27 cellular contexts compared by ENCODE assay signal in the genomic region with DNA sequence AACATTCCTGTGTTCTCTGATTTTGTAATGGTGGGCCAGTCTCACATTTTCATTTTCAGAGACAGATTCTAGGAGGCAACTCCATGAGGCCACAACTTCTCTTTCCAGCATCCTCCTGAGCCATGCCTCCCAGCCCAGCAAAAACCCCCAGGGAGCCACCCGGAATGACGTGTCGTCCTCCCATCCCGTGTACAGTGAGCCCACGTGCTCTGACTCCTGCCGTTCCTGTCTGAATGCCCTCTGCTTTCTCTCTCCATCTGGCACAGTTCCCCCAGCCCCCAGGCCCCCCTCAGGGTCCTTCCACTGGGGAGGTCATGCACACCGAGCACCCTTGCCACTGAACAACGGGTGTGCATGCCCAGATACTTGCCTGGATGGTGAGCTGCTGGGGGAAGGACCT. TPM values are rescaled to one million over a fixed set of nuclear protein-coding genes. Genes with fewer than 3 reads are reported as not detected.
A peak's percentile ranks its signal among the peaks of the same experiment; 100 is the strongest.
DNase-seq lines count a peak whose midpoint lies in the region; ATAC-seq, FAIRE-seq and TF ChIP-seq lines count a peak whose summit lies in the region.
"Had no signal": no experiment of that assay in that cellular context is flagged by ENCODE, and none has a peak within 500 bp of the region (broad histone marks: within the 10 kb centered on the region; RNA-seq: fewer than 3 reads in every experiment).

No MANE protein-coding gene starts in this region.

- TF ChIP-seq EP300 in HepG2 (IDR thresholded peaks at IDR 0.05; ENCODE audit: low read depth in 2 of 2, low read length in 2 of 2) (no peak), HepG2 (CRISPR knock-in tag; IDR thresholded peaks at IDR 0.05; ENCODE audit: borderline replicate concordance) (no peak)

- H3K4me2 ChIP-seq in HepG2 (ENCODE audit: low read depth, low read length) (no peak overlapping the region), astrocyte (ENCODE audit: low read length) (peak overlapping the region; percentile 56), smooth muscle cell (no peak overlapping the region)
- H3K4me2 ChIP-seq: GM23338 had no signal

- peaks cover 52% of the 10 kb centered on the region for H3K27me3 Mint-ChIP-seq in astrocyte (ENCODE audit: low read depth, unreplicated experiment)

- no peak overlapping the region for H3K27ac ChIP-seq in HepG2 (ENCODE audit: extremely low read length, insufficient read depth, low read length)
- no peak overlapping the region for H3K27ac ChIP-seq in right lobe of liver
- no peak overlapping the region for H3K27ac ChIP-seq in astrocyte (ENCODE audit: low read depth, low read length)
- H3K27ac ChIP-seq in smooth muscle cell (ENCODE audit: low read depth): no peak overlapping the region
- H3K27ac ChIP-seq: parathyroid adenoma, upper lobe of left lung had no signal

- no peak overlapping the region for H3K9ac ChIP-seq in HepG2 (ENCODE audit: insufficient read depth, low read depth, low read length)
- peak overlapping the region; percentile 27 for H3K9ac ChIP-seq in astrocyte (ENCODE audit: low read length)
- H3K9ac ChIP-seq in smooth muscle cell (ENCODE audit: low read depth): no peak overlapping the region
- H3K9ac ChIP-seq: parathyroid adenoma had no signal

- H3K4me3 Mint-ChIP-seq in astrocyte (ENCODE audit: unreplicated experiment): no peak overlapping the region
- H3K4me3 Mint-ChIP-seq: GM23338, naive B cell had no signal

- ATAC-seq in HepG2 (no peak), right lobe of liver (no peak), HG02678 (IDR thresholded peaks at IDR 0.05; ENCODE audit: unreplicated experiment) (no peak)
- ATAC-seq: GM23338, left lobe of liver, sciatic nerve had no signal

- no peak for TF ChIP-seq CTCF in HepG2 (CRISPR knock-in tag; IDR thresholded peaks at IDR 0.05)
- no peak for TF ChIP-seq CTCF in right lobe of liver (IDR thresholded peaks at IDR 0.05)
- no peak for TF ChIP-seq CTCF in astrocyte (IDR thresholded peaks at IDR 0.05; ENCODE audit: insufficient read depth, low read depth, low read length)
- TF ChIP-seq CTCF in fibroblast of the aortic adventitia (IDR thresholded peaks at IDR 0.05; ENCODE audit: insufficient read depth, low read length): no peak
- no peak for TF ChIP-seq CTCF in smooth muscle cell (IDR thresholded peaks at IDR 0.05; ENCODE audit: borderline replicate concordance, insufficient read depth, poor library complexity, severe bottlenecking)

- H3F3A ChIP-seq in smooth muscle cell (ENCODE audit: low read depth): no peaks in the 10 kb centered on the region

- FAIRE-seq in HepG2 (lab: Jason Lieb, UNC) (no peak), astrocyte (lab: Jason Lieb, UNC) (no peak), frontal cortex (lab: Jason Lieb, UNC) (no peak)

- peaks cover 8% of the 10 kb centered on the region for H3K4me1 Mint-ChIP-seq in astrocyte (ENCODE audit: low read depth, unreplicated experiment)
- H3K4me1 Mint-ChIP-seq: naive B cell had no signal

- no TSS peak for BruUV-seq in HepG2 (replicated peaks; lab: Mats Ljungman, UMichigan)

- WGBS in HepG2 (ENCODE audit: low lambda C conversion rate): 20% methylated on average over 8 of the region's 8 CpGs
- WGBS in right lobe of liver (ENCODE audit: insufficient coverage, low coverage, low lambda C conversion rate, missing lambda C conversion rate): 59% methylated on average over 3 of the region's 8 CpGs
- 86% methylated on average over 8 of the region's 8 CpGs for WGBS in smooth muscle cell (ENCODE audit: low lambda C conversion rate)

- H3K79me2 ChIP-seq in HepG2 (ENCODE audit: insufficient read depth, low read length) (no peaks in the 10 kb centered on the region), astrocyte (ENCODE audit: insufficient read depth, low read length) (no peaks in the 10 kb centered on the region), smooth muscle cell (ENCODE audit: low read depth) (no peaks in the 10 kb centered on the region)
- H3K79me2 ChIP-seq: parathyroid adenoma had no signal

- CTCF ChIA-PET in HepG2 (lab: Yijun Ruan, JAX; ENCODE audit: low intra/inter-chr PET ratio, low total read pairs): no interaction called here

- TF ChIP-seq RAD21 in HepG2 (CRISPR knock-in tag; IDR thresholded peaks at IDR 0.05): no peak

- no peaks in the 10 kb centered on the region for H3K36me3 ChIP-seq in HepG2 (replicated peaks in 1 of 2; ENCODE audit: control insufficient read depth in 1 of 2, insufficient read depth in 2 of 2, low read length in 2 of 2)
- H3K36me3 ChIP-seq in right lobe of liver: no peaks in the 10 kb centered on the region
- no peaks in the 10 kb centered on the region for H3K36me3 ChIP-seq in astrocyte (ENCODE audit: insufficient read depth, low read length)
- no peaks in the 10 kb centered on the region for H3K36me3 ChIP-seq in smooth muscle cell (ENCODE audit: low read depth)
- H3K36me3 ChIP-seq: upper lobe of left lung had no signal

- POLR2A ChIA-PET in HepG2 (lab: Yijun Ruan, JAX): no interaction called here

- H3K4me1 ChIP-seq in HepG2 (ENCODE audit: insufficient read depth, low read length) (peaks cover 18% of the 10 kb centered on the region), right lobe of liver (no peaks in the 10 kb centered on the region), astrocyte (ENCODE audit: insufficient read depth, low read length) (peaks cover 16% of the 10 kb centered on the region), smooth muscle cell (ENCODE audit: low read depth) (peaks cover 10% of the 10 kb centered on the region)
- H3K4me1 ChIP-seq: parathyroid adenoma, upper lobe of left lung had no signal

- H3K4me3 ChIP-seq in HepG2 (replicated peaks in 1 of 3; ENCODE audit: insufficient read depth in 1 of 3, low read depth in 2 of 3, low read length in 3 of 3) (no peak overlapping the region), right lobe of liver (no peak overlapping the region), astrocyte (ENCODE audit: insufficient read depth, low read depth, low read length) (no peak overlapping the region), fibroblast of the aortic adventitia (ENCODE audit: low read depth, low read length) (no peak overlapping the region), smooth muscle cell (no peak overlapping the region)
- H3K4me3 ChIP-seq: GM23338, upper lobe of left lung had no signal

- no peak overlapping the region for H2AFZ ChIP-seq in HepG2 (ENCODE audit: low read length)
- H2AFZ ChIP-seq in astrocyte (ENCODE audit: low read depth, low read length): peak overlapping the region; percentile 73
- H2AFZ ChIP-seq in smooth muscle cell (ENCODE audit: low read depth): no peak overlapping the region
- H2AFZ ChIP-seq: parathyroid adenoma had no signal

- DNase-seq in HepG2 (ENCODE audit: low spot score) (no peak), right lobe of liver (no peak), astrocyte (ENCODE audit: low read depth) (peak; percentile 23), fibroblast of the aortic adventitia (ENCODE audit: low read depth) (peak; percentile 34), frontal cortex (ENCODE audit: low spot score in 2 of 2) (no peak), smooth muscle cell (lab: John Stamatoyannopoulos, UW; ENCODE audit: unreplicated experiment) (no peak)
- no peak for DNase-seq in activated naive CD4-positive, alpha-beta T cell (lab: John Stamatoyannopoulos, UW)
- DNase-seq: activated CD4-positive, CD25-positive, alpha-beta regulatory T cell treated with anti-CD3 and anti-CD28 coated beads, Interleukin-2, amount 50 U/mL, for 72 hours; activated naive CD4-positive, alpha-beta T cell treated with Interleukin-2 at 50 U/mL for 16 hours; activated T-cell treated with anti-CD3 and anti-CD28 coated beads, Interleukin-2, amount 50 U/mL, for 1 hour; C1 segment of cervical spinal cord; cerebellar nuclear complex; effector CD8-positive, alpha-beta T cell; EL; mesendoderm; naive B cell; NCI-H1105 treated with DMSO at 0.1 percent for 48 hours; NCI-H2081; NCI-H526 treated with DMSO at 0.1 percent for 48 hours; upper lobe of left lung had no signal

- no peaks in the 10 kb centered on the region for H3K9me3 Mint-ChIP-seq in astrocyte (ENCODE audit: unreplicated experiment)
- H3K9me3 Mint-ChIP-seq: GM23338, naive B cell had no signal

- H3K36me3 Mint-ChIP-seq in astrocyte (ENCODE audit: low read depth, unreplicated experiment): no peaks in the 10 kb centered on the region
- H3K36me3 Mint-ChIP-seq: naive B cell had no signal

- H4K20me1 ChIP-seq in HepG2 (ENCODE audit: insufficient read depth, low read length) (no peaks in the 10 kb centered on the region), astrocyte (ENCODE audit: insufficient read depth, low read length) (no peaks in the 10 kb centered on the region), smooth muscle cell (ENCODE audit: low read depth) (no peaks in the 10 kb centered on the region)

- H3K27ac Mint-ChIP-seq in astrocyte (ENCODE audit: unreplicated experiment): no peak overlapping the region
- H3K27ac Mint-ChIP-seq: GM23338, naive B cell had no signal

- no peaks in the 10 kb centered on the region for H3K9me3 ChIP-seq in HepG2 (ENCODE audit: low read length)
- H3K9me3 ChIP-seq in right lobe of liver: no peaks in the 10 kb centered on the region
- H3K9me3 ChIP-seq in astrocyte (ENCODE audit: insufficient read depth, low read depth, low read length): no peaks in the 10 kb centered on the region
- H3K9me3 ChIP-seq in smooth muscle cell (replicated peaks; ENCODE audit: low read depth): no peaks in the 10 kb centered on the region
- H3K9me3 ChIP-seq: upper lobe of left lung had no signal

- peaks cover 11 to 83% of the 10 kb centered on the region in 2 experiments for H3K27me3 ChIP-seq in HepG2 (ENCODE audit: control insufficient read depth in 1 of 2, insufficient read depth in 2 of 2, low read length in 2 of 2)
- no peaks in the 10 kb centered on the region for H3K27me3 ChIP-seq in right lobe of liver
- peaks cover 3% of the 10 kb centered on the region for H3K27me3 ChIP-seq in astrocyte (ENCODE audit: insufficient read depth, low read length)
- H3K27me3 ChIP-seq in smooth muscle cell (ENCODE audit: low read depth): no peaks in the 10 kb centered on the region
- H3K27me3 ChIP-seq: upper lobe of left lung had no signal

- intact Hi-C loops in HepG2 (cut with micrococcal nuclease; ENCODE audit: unreplicated experiment) (no loop called here), right lobe of liver (cut with DNase I) (no loop called here)

- in situ Hi-C loops in HepG2 (cut with HindIII; ENCODE audit: extremely low pct_ligation_motif_present, low pct_unique_long_range_greater_than_20kb): no loop called here

- no peak for TF ChIP-seq POLR2A in HepG2 (IDR thresholded peaks at IDR 0.05; ENCODE audit: insufficient read depth in 1 of 2, low read depth in 2 of 2, low read length in 2 of 2)
- no peak for TF ChIP-seq POLR2A in right lobe of liver (IDR thresholded peaks at IDR 0.05)

RNA-seq across cellular contexts. Expression of a gene that starts 38.0 kb away (rescaled TPM):
- total RNA-seq in HepG2 (2016; rRNA removed; fragmentation: Illumina TruSeq; extraction: Trizol) (0.02 TPM in 1 of 2 replicates, not detected in the other), right lobe of liver (not detected), astrocyte (not detected in 2 replicates), fibroblast of the aortic adventitia (ENCODE audit: low replicate concordance) (under 0.01 TPM in 1 of 2 replicates, not detected in the other), frontal cortex (under 0.01 TPM), smooth muscle cell (0.13 TPM in 1 of 2 replicates, not detected in the other)
- total RNA-seq in HepG2 (2016; cell fraction: cytosol; rRNA removed; fragmentation: Illumina TruSeq; extraction: Trizol; ENCODE audit: low read depth): not detected in 2 replicates
- total RNA-seq in HepG2 (2016; cell fraction: insoluble cytoplasmic fraction; rRNA removed; fragmentation: Illumina TruSeq; extraction: Trizol): 0.03 and 0.04 TPM in 2 replicates
- total RNA-seq in HepG2 (2016; cell fraction: membrane; rRNA removed; fragmentation: Illumina TruSeq; extraction: Trizol): not detected in 2 replicates
- total RNA-seq in HepG2 (2016; cell fraction: nucleus; rRNA removed; fragmentation: Illumina TruSeq; extraction: Trizol): 0.12 TPM in 1 of 2 replicates, not detected in the other
- polyA plus RNA-seq in HepG2 (2011; rRNA removed) (0.04 and 0.05 TPM in 2 replicates), smooth muscle cell (not detected in 2 replicates)
- polyA plus RNA-seq in HepG2 (2011; cell fraction: cytosol; rRNA removed): 0.01 TPM in 1 of 2 replicates, not detected in the other
- polyA plus RNA-seq in HepG2 (2011; cell fraction: nucleus; rRNA removed): 0.24 and 0.29 TPM in 2 replicates
- 0.03 and 0.08 TPM in 2 replicates for polyA plus RNA-seq in HepG2 (2012)
- polyA plus RNA-seq in HepG2 (2016; cell fraction: cytosol; fragmentation: Illumina TruSeq; extraction: Trizol; ENCODE audit: low read depth): not detected in 2 replicates
- not detected in 2 replicates for polyA plus RNA-seq in HepG2 (2016; cell fraction: insoluble cytoplasmic fraction; fragmentation: Illumina TruSeq; extraction: Trizol; ENCODE audit: low read depth)
- 0.06 TPM in 1 of 2 replicates, not detected in the other for polyA plus RNA-seq in HepG2 (2016; cell fraction: membrane; fragmentation: Illumina TruSeq; extraction: Trizol; ENCODE audit: low read depth)
- not detected in 2 replicates for polyA plus RNA-seq in HepG2 (2016; cell fraction: nucleus; fragmentation: Illumina TruSeq; extraction: Trizol; ENCODE audit: insufficient read depth, low read depth)
- polyA minus RNA-seq in HepG2 (2011; rRNA and poly(A)+ RNA removed; ENCODE audit: low replicate concordance): 0.18 TPM in 1 of 2 replicates, not detected in the other
- polyA minus RNA-seq in HepG2 (2011; cell fraction: cytosol; rRNA and poly(A)+ RNA removed): not detected in 2 replicates
- polyA minus RNA-seq in HepG2 (2011; cell fraction: nucleus; rRNA and poly(A)+ RNA removed): 0.12 and 0.13 TPM in 2 replicates
- total RNA-seq: glomerular endothelial cell, GM23338, left lobe of liver, LHCN-M2 had no signal

RNA-seq across cellular contexts. Expression of a gene that starts 50.6 kb away (rescaled TPM):
- 16.6 and 16.9 TPM in 2 replicates for total RNA-seq in HepG2 (2016; rRNA removed; fragmentation: Illumina TruSeq; extraction: Trizol)
- total RNA-seq in HepG2 (2016; cell fraction: cytosol; rRNA removed; fragmentation: Illumina TruSeq; extraction: Trizol; ENCODE audit: low read depth): 19.2 and 19.4 TPM in 2 replicates
- 14.6 and 17.1 TPM in 2 replicates for total RNA-seq in HepG2 (2016; cell fraction: insoluble cytoplasmic fraction; rRNA removed; fragmentation: Illumina TruSeq; extraction: Trizol)
- 21.3 and 24.1 TPM in 2 replicates for total RNA-seq in HepG2 (2016; cell fraction: membrane; rRNA removed; fragmentation: Illumina TruSeq; extraction: Trizol)
- 21.2 and 22.3 TPM in 2 replicates for total RNA-seq in HepG2 (2016; cell fraction: nucleus; rRNA removed; fragmentation: Illumina TruSeq; extraction: Trizol)
- polyA plus RNA-seq in HepG2 (2011; rRNA removed): 35.4 and 38.7 TPM in 2 replicates
- polyA plus RNA-seq in HepG2 (2011; cell fraction: cytosol; rRNA removed): 16.5 and 20.9 TPM in 2 replicates
- polyA plus RNA-seq in HepG2 (2011; cell fraction: nucleus; rRNA removed): 91.0 and 107 TPM in 2 replicates
- polyA plus RNA-seq in HepG2 (2012): 36.0 and 39.2 TPM in 2 replicates
- 35.0 and 39.6 TPM in 2 replicates for polyA plus RNA-seq in HepG2 (2016; cell fraction: cytosol; fragmentation: Illumina TruSeq; extraction: Trizol; ENCODE audit: low read depth)
- polyA plus RNA-seq in HepG2 (2016; cell fraction: insoluble cytoplasmic fraction; fragmentation: Illumina TruSeq; extraction: Trizol; ENCODE audit: low read depth): 21.6 and 26.9 TPM in 2 replicates
- 31.2 and 32.6 TPM in 2 replicates for polyA plus RNA-seq in HepG2 (2016; cell fraction: membrane; fragmentation: Illumina TruSeq; extraction: Trizol; ENCODE audit: low read depth)
- 57.5 and 60.6 TPM in 2 replicates for polyA plus RNA-seq in HepG2 (2016; cell fraction: nucleus; fragmentation: Illumina TruSeq; extraction: Trizol; ENCODE audit: insufficient read depth, low read depth)
- 6.7 and 47.8 TPM in 2 replicates for polyA minus RNA-seq in HepG2 (2011; rRNA and poly(A)+ RNA removed; ENCODE audit: low replicate concordance)
- polyA minus RNA-seq in HepG2 (2011; cell fraction: cytosol; rRNA and poly(A)+ RNA removed): 28.0 and 37.6 TPM in 2 replicates
- 30.5 and 30.6 TPM in 2 replicates for polyA minus RNA-seq in HepG2 (2011; cell fraction: nucleus; rRNA and poly(A)+ RNA removed)
- total RNA-seq in right lobe of liver: 1 to 10 TPM; 4.3 to 6.5 (median 5.7) TPM
- total RNA-seq in astrocyte: 35.5 and 43.0 TPM in 2 replicates
- total RNA-seq in fibroblast of the aortic adventitia (ENCODE audit: low replicate concordance): 4.5 and 5.8 TPM in 2 replicates
- 13.0 TPM for total RNA-seq in frontal cortex
- total RNA-seq in smooth muscle cell: 26.0 and 26.6 TPM in 2 replicates
- polyA plus RNA-seq in smooth muscle cell: 26.2 and 28.7 TPM in 2 replicates

Comparison
In these comparisons a context has a peak if more than half of its experiments do, and no peak if none do; other contexts are left out.
1. DNase-seq: peak in astrocyte (single experiment) and fibroblast of the aortic adventitia (single experiment); none in HepG2 (single experiment), right lobe of liver (0 of 3), frontal cortex (0 of 2), activated naive CD4-positive, alpha-beta T cell (0 of 4) and smooth muscle cell (single experiment).